In the genomic region with DNA sequence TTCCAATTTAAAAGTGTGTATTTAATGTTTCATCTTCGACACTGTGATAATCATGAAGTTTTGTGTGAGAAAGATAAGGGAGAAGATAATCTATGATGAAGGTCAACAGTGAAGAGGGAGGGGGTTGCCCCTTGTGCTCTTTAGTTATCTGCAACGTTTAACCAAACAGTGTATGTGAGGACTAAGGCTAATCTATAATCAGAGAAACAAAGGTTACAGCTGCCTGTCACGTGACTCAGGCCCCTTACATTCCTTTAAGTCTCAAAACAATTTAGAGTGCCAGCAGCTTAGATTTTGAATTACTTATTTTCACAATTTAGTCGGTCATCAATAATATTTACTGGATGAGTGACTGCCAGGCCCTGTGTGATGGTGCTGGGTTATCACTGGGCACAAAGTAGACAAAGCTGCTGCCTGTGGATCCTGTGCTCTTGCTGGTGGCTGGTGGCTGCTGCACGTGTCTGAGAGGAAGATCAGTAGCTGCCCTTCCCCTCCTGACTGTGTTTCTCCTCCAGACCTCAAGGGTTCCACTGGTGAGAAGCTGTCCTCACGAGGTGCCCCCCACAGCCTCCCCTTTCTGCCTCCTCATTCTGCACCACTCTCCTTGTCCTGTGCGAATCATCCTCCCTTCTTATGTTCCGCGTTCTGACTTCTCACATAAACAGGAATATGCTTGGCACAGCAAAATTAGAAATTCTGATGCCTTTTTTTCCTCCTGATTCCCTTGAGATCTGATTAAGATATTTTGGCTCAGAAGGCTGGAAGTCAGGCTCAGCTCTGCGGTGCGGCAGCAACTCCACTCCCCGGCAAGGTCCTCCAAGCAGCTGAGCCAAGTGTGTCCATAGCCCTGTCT, we compare ENCODE assay signal across 1 cellular context.
TF ChIP-seq lines count a peak whose summit lies in the region.

No MANE protein-coding gene starts in this region.

TF ChIP-seq in HepG2, 621 proteins besides CTCF, POLR2A, EP300 and RAD21 (continued from another document and continues in another):
- TF ChIP-seq, protein P1, sequence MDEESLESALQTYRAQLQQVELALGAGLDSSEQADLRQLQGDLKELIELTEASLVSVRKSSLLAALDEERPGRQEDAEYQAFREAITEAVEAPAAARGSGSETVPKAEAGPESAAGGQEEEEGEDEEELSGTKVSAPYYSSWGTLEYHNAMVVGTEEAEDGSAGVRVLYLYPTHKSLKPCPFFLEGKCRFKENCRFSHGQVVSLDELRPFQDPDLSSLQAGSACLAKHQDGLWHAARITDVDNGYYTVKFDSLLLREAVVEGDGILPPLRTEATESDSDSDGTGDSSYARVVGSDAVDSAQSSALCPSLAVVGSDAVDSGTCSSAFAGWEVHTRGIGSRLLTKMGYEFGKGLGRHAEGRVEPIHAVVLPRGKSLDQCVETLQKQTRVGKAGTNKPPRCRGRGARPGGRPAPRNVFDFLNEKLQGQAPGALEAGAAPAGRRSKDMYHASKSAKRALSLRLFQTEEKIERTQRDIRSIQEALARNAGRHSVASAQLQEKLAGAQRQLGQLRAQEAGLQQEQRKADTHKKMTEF (CRISPR knock-in tag; IDR thresholded peaks at IDR 0.05) = 0 out of 2 replicates have a peak, but pooled peaks have one; percentile 34
- TF ChIP-seq ELF1 (CRISPR knock-in tag; IDR thresholded peaks at IDR 0.05) (no peak), KLF12 (CRISPR knock-in tag; IDR thresholded peaks at IDR 0.05; ENCODE audit: borderline replicate concordance) (no peak), FOXA3 (CRISPR knock-in tag; IDR thresholded peaks at IDR 0.05) (peak; percentile 77), ZBTB38 (CRISPR knock-in tag; IDR thresholded peaks at IDR 0.05) (peak; percentile 81), ZBTB42 (CRISPR knock-in tag; IDR thresholded peaks at IDR 0.05) (no peak), THYN1 (CRISPR knock-in tag; IDR thresholded peaks at IDR 0.05; ENCODE audit: borderline replicate concordance, low read depth) (no peak), ZNF136 (CRISPR knock-in tag; IDR thresholded peaks at IDR 0.05; ENCODE audit: low read depth) (no peak), ZBTB8A (CRISPR knock-in tag; IDR thresholded peaks at IDR 0.05; ENCODE audit: borderline replicate concordance, low read depth) (no peak), MIER3 (CRISPR knock-in tag; IDR thresholded peaks at IDR 0.05; ENCODE audit: borderline replicate concordance) (no peak), ZNF607 (CRISPR knock-in tag; IDR thresholded peaks at IDR 0.05; ENCODE audit: borderline replicate concordance) (0 out of 2 replicates have a peak, but pooled peaks have one; percentile 27), JARID2 (CRISPR knock-in tag; IDR thresholded peaks at IDR 0.05; ENCODE audit: insufficient replicate concordance) (no peak), ZBTB21 (CRISPR knock-in tag; IDR thresholded peaks at IDR 0.05) (no peak)
- TF ChIP-seq, protein P2, sequence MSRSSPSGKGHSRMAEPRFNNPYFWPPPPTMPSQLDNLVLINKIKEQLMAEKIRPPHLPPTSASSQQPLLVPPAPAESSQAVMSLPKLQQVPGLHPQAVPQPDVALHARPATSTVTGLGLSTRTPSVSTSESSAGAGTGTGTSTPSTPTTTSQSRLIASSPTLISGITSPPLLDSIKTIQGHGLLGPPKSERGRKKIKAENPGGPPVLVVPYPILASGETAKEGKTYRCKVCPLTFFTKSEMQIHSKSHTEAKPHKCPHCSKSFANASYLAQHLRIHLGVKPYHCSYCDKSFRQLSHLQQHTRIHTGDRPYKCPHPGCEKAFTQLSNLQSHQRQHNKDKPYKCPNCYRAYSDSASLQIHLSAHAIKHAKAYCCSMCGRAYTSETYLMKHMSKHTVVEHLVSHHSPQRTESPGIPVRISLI (CRISPR knock-in tag; IDR thresholded peaks at IDR 0.05; ENCODE audit: borderline replicate concordance) = no peak
- TF ChIP-seq, protein P3, sequence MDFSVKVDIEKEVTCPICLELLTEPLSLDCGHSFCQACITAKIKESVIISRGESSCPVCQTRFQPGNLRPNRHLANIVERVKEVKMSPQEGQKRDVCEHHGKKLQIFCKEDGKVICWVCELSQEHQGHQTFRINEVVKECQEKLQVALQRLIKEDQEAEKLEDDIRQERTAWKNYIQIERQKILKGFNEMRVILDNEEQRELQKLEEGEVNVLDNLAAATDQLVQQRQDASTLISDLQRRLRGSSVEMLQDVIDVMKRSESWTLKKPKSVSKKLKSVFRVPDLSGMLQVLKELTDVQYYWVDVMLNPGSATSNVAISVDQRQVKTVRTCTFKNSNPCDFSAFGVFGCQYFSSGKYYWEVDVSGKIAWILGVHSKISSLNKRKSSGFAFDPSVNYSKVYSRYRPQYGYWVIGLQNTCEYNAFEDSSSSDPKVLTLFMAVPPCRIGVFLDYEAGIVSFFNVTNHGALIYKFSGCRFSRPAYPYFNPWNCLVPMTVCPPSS (IDR thresholded peaks at IDR 0.05) = no peak
- TF ChIP-seq, protein P4, sequence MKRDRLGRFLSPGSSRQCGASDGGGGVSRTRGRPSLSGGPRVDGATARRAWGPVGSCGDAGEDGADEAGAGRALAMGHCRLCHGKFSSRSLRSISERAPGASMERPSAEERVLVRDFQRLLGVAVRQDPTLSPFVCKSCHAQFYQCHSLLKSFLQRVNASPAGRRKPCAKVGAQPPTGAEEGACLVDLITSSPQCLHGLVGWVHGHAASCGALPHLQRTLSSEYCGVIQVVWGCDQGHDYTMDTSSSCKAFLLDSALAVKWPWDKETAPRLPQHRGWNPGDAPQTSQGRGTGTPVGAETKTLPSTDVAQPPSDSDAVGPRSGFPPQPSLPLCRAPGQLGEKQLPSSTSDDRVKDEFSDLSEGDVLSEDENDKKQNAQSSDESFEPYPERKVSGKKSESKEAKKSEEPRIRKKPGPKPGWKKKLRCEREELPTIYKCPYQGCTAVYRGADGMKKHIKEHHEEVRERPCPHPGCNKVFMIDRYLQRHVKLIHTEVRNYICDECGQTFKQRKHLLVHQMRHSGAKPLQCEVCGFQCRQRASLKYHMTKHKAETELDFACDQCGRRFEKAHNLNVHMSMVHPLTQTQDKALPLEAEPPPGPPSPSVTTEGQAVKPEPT (CRISPR knock-in tag; IDR thresholded peaks at IDR 0.05; ENCODE audit: low read depth) = no peak
- TF ChIP-seq, protein P5, sequence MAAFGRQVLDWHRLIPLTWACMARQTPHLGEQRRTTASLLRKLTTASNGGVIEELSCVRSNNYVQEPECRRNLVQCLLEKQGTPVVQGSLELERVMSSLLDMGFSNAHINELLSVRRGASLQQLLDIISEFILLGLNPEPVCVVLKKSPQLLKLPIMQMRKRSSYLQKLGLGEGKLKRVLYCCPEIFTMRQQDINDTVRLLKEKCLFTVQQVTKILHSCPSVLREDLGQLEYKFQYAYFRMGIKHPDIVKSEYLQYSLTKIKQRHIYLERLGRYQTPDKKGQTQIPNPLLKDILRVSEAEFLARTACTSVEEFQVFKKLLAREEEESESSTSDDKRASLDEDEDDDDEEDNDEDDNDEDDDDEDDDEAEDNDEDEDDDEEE (CRISPR knock-in tag; IDR thresholded peaks at IDR 0.05) = no peak
- TF ChIP-seq, protein P6, sequence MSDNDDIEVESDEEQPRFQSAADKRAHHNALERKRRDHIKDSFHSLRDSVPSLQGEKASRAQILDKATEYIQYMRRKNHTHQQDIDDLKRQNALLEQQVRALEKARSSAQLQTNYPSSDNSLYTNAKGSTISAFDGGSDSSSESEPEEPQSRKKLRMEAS (IDR thresholded peaks at IDR 0.05) = peak; percentile 72
- TF ChIP-seq, protein P7, sequence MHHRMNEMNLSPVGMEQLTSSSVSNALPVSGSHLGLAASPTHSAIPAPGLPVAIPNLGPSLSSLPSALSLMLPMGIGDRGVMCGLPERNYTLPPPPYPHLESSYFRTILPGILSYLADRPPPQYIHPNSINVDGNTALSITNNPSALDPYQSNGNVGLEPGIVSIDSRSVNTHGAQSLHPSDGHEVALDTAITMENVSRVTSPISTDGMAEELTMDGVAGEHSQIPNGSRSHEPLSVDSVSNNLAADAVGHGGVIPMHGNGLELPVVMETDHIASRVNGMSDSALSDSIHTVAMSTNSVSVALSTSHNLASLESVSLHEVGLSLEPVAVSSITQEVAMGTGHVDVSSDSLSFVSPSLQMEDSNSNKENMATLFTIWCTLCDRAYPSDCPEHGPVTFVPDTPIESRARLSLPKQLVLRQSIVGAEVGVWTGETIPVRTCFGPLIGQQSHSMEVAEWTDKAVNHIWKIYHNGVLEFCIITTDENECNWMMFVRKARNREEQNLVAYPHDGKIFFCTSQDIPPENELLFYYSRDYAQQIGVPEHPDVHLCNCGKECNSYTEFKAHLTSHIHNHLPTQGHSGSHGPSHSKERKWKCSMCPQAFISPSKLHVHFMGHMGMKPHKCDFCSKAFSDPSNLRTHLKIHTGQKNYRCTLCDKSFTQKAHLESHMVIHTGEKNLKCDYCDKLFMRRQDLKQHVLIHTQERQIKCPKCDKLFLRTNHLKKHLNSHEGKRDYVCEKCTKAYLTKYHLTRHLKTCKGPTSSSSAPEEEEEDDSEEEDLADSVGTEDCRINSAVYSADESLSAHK (CRISPR knock-in tag; IDR thresholded peaks at IDR 0.05; ENCODE audit: borderline replicate concordance) = no peak
- TF ChIP-seq, protein P8, sequence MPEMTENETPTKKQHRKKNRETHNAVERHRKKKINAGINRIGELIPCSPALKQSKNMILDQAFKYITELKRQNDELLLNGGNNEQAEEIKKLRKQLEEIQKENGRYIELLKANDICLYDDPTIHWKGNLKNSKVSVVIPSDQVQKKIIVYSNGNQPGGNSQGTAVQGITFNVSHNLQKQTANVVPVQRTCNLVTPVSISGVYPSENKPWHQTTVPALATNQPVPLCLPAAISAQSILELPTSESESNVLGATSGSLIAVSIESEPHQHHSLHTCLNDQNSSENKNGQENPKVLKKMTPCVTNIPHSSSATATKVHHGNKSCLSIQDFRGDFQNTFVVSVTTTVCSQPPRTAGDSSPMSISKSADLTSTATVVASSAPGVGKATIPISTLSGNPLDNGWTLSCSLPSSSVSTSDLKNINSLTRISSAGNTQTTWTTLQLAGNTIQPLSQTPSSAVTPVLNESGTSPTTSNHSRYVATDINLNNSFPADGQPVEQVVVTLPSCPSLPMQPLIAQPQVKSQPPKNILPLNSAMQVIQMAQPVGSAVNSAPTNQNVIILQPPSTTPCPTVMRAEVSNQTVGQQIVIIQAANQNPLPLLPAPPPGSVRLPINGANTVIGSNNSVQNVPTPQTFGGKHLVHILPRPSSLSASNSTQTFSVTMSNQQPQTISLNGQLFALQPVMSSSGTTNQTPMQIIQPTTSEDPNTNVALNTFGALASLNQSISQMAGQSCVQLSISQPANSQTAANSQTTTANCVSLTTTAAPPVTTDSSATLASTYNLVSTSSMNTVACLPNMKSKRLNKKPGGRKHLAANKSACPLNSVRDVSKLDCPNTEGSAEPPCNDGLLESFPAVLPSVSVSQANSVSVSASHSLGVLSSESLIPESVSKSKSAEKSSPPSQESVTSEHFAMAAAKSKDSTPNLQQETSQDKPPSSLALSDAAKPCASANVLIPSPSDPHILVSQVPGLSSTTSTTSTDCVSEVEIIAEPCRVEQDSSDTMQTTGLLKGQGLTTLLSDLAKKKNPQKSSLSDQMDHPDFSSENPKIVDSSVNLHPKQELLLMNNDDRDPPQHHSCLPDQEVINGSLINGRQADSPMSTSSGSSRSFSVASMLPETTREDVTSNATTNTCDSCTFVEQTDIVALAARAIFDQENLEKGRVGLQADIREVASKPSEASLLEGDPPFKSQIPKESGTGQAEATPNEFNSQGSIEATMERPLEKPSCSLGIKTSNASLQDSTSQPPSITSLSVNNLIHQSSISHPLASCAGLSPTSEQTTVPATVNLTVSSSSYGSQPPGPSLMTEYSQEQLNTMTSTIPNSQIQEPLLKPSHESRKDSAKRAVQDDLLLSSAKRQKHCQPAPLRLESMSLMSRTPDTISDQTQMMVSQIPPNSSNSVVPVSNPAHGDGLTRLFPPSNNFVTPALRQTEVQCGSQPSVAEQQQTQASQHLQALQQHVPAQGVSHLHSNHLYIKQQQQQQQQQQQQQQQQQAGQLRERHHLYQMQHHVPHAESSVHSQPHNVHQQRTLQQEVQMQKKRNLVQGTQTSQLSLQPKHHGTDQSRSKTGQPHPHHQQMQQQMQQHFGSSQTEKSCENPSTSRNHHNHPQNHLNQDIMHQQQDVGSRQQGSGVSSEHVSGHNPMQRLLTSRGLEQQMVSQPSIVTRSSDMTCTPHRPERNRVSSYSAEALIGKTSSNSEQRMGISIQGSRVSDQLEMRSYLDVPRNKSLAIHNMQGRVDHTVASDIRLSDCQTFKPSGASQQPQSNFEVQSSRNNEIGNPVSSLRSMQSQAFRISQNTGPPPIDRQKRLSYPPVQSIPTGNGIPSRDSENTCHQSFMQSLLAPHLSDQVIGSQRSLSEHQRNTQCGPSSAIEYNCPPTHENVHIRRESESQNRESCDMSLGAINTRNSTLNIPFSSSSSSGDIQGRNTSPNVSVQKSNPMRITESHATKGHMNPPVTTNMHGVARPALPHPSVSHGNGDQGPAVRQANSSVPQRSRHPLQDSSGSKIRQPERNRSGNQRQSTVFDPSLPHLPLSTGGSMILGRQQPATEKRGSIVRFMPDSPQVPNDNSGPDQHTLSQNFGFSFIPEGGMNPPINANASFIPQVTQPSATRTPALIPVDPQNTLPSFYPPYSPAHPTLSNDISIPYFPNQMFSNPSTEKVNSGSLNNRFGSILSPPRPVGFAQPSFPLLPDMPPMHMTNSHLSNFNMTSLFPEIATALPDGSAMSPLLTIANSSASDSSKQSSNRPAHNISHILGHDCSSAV (CRISPR knock-in tag; IDR thresholded peaks at IDR 0.05; ENCODE audit: borderline replicate concordance) = peak; percentile 41; the same call in 1 of the 2 replicates
- TF ChIP-seq, protein P9, sequence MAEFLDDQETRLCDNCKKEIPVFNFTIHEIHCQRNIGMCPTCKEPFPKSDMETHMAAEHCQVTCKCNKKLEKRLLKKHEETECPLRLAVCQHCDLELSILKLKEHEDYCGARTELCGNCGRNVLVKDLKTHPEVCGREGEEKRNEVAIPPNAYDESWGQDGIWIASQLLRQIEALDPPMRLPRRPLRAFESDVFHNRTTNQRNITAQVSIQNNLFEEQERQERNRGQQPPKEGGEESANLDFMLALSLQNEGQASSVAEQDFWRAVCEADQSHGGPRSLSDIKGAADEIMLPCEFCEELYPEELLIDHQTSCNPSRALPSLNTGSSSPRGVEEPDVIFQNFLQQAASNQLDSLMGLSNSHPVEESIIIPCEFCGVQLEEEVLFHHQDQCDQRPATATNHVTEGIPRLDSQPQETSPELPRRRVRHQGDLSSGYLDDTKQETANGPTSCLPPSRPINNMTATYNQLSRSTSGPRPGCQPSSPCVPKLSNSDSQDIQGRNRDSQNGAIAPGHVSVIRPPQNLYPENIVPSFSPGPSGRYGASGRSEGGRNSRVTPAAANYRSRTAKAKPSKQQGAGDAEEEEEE (CRISPR knock-in tag; IDR thresholded peaks at IDR 0.05; ENCODE audit: borderline replicate concordance) = no peak
- TF ChIP-seq, protein P10, sequence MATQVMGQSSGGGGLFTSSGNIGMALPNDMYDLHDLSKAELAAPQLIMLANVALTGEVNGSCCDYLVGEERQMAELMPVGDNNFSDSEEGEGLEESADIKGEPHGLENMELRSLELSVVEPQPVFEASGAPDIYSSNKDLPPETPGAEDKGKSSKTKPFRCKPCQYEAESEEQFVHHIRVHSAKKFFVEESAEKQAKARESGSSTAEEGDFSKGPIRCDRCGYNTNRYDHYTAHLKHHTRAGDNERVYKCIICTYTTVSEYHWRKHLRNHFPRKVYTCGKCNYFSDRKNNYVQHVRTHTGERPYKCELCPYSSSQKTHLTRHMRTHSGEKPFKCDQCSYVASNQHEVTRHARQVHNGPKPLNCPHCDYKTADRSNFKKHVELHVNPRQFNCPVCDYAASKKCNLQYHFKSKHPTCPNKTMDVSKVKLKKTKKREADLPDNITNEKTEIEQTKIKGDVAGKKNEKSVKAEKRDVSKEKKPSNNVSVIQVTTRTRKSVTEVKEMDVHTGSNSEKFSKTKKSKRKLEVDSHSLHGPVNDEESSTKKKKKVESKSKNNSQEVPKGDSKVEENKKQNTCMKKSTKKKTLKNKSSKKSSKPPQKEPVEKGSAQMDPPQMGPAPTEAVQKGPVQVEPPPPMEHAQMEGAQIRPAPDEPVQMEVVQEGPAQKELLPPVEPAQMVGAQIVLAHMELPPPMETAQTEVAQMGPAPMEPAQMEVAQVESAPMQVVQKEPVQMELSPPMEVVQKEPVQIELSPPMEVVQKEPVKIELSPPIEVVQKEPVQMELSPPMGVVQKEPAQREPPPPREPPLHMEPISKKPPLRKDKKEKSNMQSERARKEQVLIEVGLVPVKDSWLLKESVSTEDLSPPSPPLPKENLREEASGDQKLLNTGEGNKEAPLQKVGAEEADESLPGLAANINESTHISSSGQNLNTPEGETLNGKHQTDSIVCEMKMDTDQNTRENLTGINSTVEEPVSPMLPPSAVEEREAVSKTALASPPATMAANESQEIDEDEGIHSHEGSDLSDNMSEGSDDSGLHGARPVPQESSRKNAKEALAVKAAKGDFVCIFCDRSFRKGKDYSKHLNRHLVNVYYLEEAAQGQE (IDR thresholded peaks at IDR 0.05; ENCODE audit: borderline replicate concordance in 1 of 2, low read depth in 1 of 2, low read length in 2 of 2) = no peak
